ENCODE assay signal across 8 cellular contexts in genomic region chr17:44137891-44138709, GRCh38. TPM values are rescaled to one million over a fixed set of nuclear protein-coding genes. Genes with fewer than 3 reads are reported as not detected.
DNase-seq lines count a peak whose midpoint lies in the region; ATAC-seq and TF ChIP-seq lines count a peak whose summit lies in the region.

No MANE protein-coding gene starts in this region.

- H3K27ac ChIP-seq in right lobe of liver: no peak overlapping the region

- DNase-seq in GM06990 (ENCODE audit: extremely low read depth, insufficient read length) (peak; percentile 54), NCI-H226 (peak; percentile 100), right lobe of liver (peak in 1 of 3 donors; percentile 73)
- peak; percentile 84 for DNase-seq in activated CD4-positive, alpha-beta T cell treated with anti-CD3 and anti-CD28 coated beads, Interleukin-2, amount 10 ng/mL, durations not matched to agents 24 days and 14 days
- peak in 2 of 3 donors; percentile 26 to 52 for DNase-seq in stimulated activated CD4-positive, alpha-beta T cell treated with anti-CD3 and anti-CD28 coated beads, TNF-alpha, amount 100 ng/mL, for 1 hour (ENCODE audit: low read depth in 3 of 3, low spot score in 1 of 3)

- H3K36me3 ChIP-seq in GM06990 (ENCODE audit: control insufficient read depth, insufficient read depth, low read length) (no peaks in the 10 kb centered on the region), right lobe of liver (no peaks in the 10 kb centered on the region)

- H3K9me3 Mint-ChIP-seq in activated CD4-positive, alpha-beta T cell treated with anti-CD3 and anti-CD28 coated beads, Interleukin-2, amount 10 ng/mL, durations not matched to agents 24 days and 14 days: no peaks in the 10 kb centered on the region
- no peaks in the 10 kb centered on the region for H3K9me3 Mint-ChIP-seq in dendritic cell treated with granulocyte-macrophage colony-stimulating factor and Interleukin-4, amounts not matched to agents 40 ng/mL and 50 ng/mL, for 4 days

- H3K27me3 ChIP-seq in GM06990 (replicated peaks; ENCODE audit: control insufficient read depth, insufficient read depth, low read length) (no peaks in the 10 kb centered on the region), right lobe of liver (no peaks in the 10 kb centered on the region)

- peaks cover 0 to 10% (median 3%) of the 10 kb centered on the region in 4 donors for H3K4me1 ChIP-seq in right lobe of liver

- no peak overlapping the region for H3K4me3 ChIP-seq in GM06990 (replicated peaks; ENCODE audit: low read depth, low read length)
- H3K4me3 ChIP-seq in right lobe of liver: no peak overlapping the region

- H3K4me3 Mint-ChIP-seq in activated CD4-positive, alpha-beta T cell treated with anti-CD3 and anti-CD28 coated beads, Interleukin-2, amount 10 ng/mL, durations not matched to agents 24 days and 14 days: peak overlapping the region; percentile 67
- H3K4me3 Mint-ChIP-seq in dendritic cell treated with granulocyte-macrophage colony-stimulating factor and Interleukin-4, amounts not matched to agents 40 ng/mL and 50 ng/mL, for 4 days: no peak overlapping the region

- no peaks in the 10 kb centered on the region for H3K9me3 ChIP-seq in right lobe of liver

- peaks cover 2% of the 10 kb centered on the region for H3K36me3 Mint-ChIP-seq in activated CD4-positive, alpha-beta T cell treated with anti-CD3 and anti-CD28 coated beads, Interleukin-2, amount 10 ng/mL, durations not matched to agents 24 days and 14 days (ENCODE audit: low read depth)
- no peaks in the 10 kb centered on the region for H3K36me3 Mint-ChIP-seq in dendritic cell treated with granulocyte-macrophage colony-stimulating factor and Interleukin-4, amounts not matched to agents 40 ng/mL and 50 ng/mL, for 4 days (ENCODE audit: low read depth)

- no peak for TF ChIP-seq POLR2A in right lobe of liver (IDR thresholded peaks at IDR 0.05)

- WGBS in right lobe of liver (ENCODE audit: insufficient coverage, low coverage, low lambda C conversion rate, missing lambda C conversion rate): 13% methylated on average over 11 of the region's 20 CpGs

- peaks cover 23% of the 10 kb centered on the region for H3K4me1 Mint-ChIP-seq in activated CD4-positive, alpha-beta T cell treated with anti-CD3 and anti-CD28 coated beads, Interleukin-2, amount 10 ng/mL, durations not matched to agents 24 days and 14 days
- peaks cover 29% of the 10 kb centered on the region for H3K4me1 Mint-ChIP-seq in dendritic cell treated with granulocyte-macrophage colony-stimulating factor and Interleukin-4, amounts not matched to agents 40 ng/mL and 50 ng/mL, for 4 days (ENCODE audit: low read depth)

- no peaks in the 10 kb centered on the region for H3K27me3 Mint-ChIP-seq in activated CD4-positive, alpha-beta T cell treated with anti-CD3 and anti-CD28 coated beads, Interleukin-2, amount 10 ng/mL, durations not matched to agents 24 days and 14 days
- H3K27me3 Mint-ChIP-seq in dendritic cell treated with granulocyte-macrophage colony-stimulating factor and Interleukin-4, amounts not matched to agents 40 ng/mL and 50 ng/mL, for 4 days: peaks cover 3% of the 10 kb centered on the region

- ATAC-seq in right lobe of liver (peak in 3 of 4 donors; percentile 5 to 82 (median 5)), HG02642 (IDR thresholded peaks at IDR 0.05; ENCODE audit: poor library complexity, unreplicated experiment) (no peak), GM19023 (IDR thresholded peaks at IDR 0.05; ENCODE audit: unreplicated experiment) (no peak)

- intact Hi-C loops in activated CD4-positive, alpha-beta T cell treated with anti-CD3 and anti-CD28 coated beads, Interleukin-2, amount 10 ng/mL, durations not matched to agents 24 days and 14 days (cut with micrococcal nuclease): loop anchor here (2.0 kb wide), 1 partner anchor 51 kb away; no protein-coding TSS in a partner anchor
- intact Hi-C loops in dendritic cell treated with granulocyte-macrophage colony-stimulating factor and Interleukin-4, amounts not matched to agents 40 ng/mL and 50 ng/mL, for 4 days (cut with micrococcal nuclease): no loop called here
- intact Hi-C loops in right lobe of liver (cut with DNase I): loop anchor here in 1 of 2 donors (10.0 kb wide), 1 partner anchor 57 kb away; the partner anchor contains the start of gene ATXN7L3

- H3K27ac Mint-ChIP-seq in activated CD4-positive, alpha-beta T cell treated with anti-CD3 and anti-CD28 coated beads, Interleukin-2, amount 10 ng/mL, durations not matched to agents 24 days and 14 days: peak overlapping the region; percentile 92
- H3K27ac Mint-ChIP-seq in dendritic cell treated with granulocyte-macrophage colony-stimulating factor and Interleukin-4, amounts not matched to agents 40 ng/mL and 50 ng/mL, for 4 days: peak overlapping the region; percentile 56

- no peak for TF ChIP-seq CTCF in GM06990 (IDR thresholded peaks at IDR 0.05; ENCODE audit: insufficient read depth, low read length, poor library complexity, severe bottlenecking)
- no peak for TF ChIP-seq CTCF in right lobe of liver (IDR thresholded peaks at IDR 0.05)

RNA-seq across cellular contexts. Expression of gene HROB, which starts 3.6 kb away (rescaled TPM):
- total RNA-seq in activated CD4-positive, alpha-beta T cell treated with anti-CD3 and anti-CD28 coated beads, Interleukin-2, amount 10 ng/mL, durations not matched to agents 24 days and 14 days: 23.8 and 24.5 TPM in 2 replicates
- total RNA-seq in right lobe of liver: 1 to 10 TPM in 1 of 6 experiments, under 1 TPM in 5; 0.20 to 1.1 (median 0.40) TPM

RNA-seq across cellular contexts. Expression of gene HDAC5, which starts 14.7 kb away (rescaled TPM):
- 16.1 and 17.7 TPM in 2 replicates for total RNA-seq in activated CD4-positive, alpha-beta T cell treated with anti-CD3 and anti-CD28 coated beads, Interleukin-2, amount 10 ng/mL, durations not matched to agents 24 days and 14 days
- 10 to 100 TPM; 12.0 to 26.4 (median 15.5) TPM for total RNA-seq in right lobe of liver

RNA-seq across cellular contexts. Expression of gene ASB16, which starts 32.4 kb away (rescaled TPM):
- 0.09 and 0.78 TPM in 2 replicates for total RNA-seq in activated CD4-positive, alpha-beta T cell treated with anti-CD3 and anti-CD28 coated beads, Interleukin-2, amount 10 ng/mL, durations not matched to agents 24 days and 14 days
- total RNA-seq in right lobe of liver: 1 to 10 TPM in 1 of 6 experiments, not detected in 5; 1.5 TPM

RNA-seq across cellular contexts. Expression of gene TMUB2, which starts 48.7 kb away (rescaled TPM):
- total RNA-seq in activated CD4-positive, alpha-beta T cell treated with anti-CD3 and anti-CD28 coated beads, Interleukin-2, amount 10 ng/mL, durations not matched to agents 24 days and 14 days: 16.1 and 19.0 TPM in 2 replicates
- total RNA-seq in right lobe of liver: 10 to 100 TPM; 13.8 to 18.0 (median 15.7) TPM

Comparison
In these comparisons a context has a peak if more than half of its experiments do, and no peak if none do; other contexts are left out.
1. ATAC-seq: peak in right lobe of liver (3 of 4); none in HG02642 (single experiment) and GM19023 (single experiment).
2. RNA of gene HROB, which starts 3.6 kb away (total RNA-seq): 23.8 to 24.5 TPM in activated CD4-positive, alpha-beta T cell treated with anti-CD3 and anti-CD28 coated beads, Interleukin-2, amount 10 ng/mL, durations not matched to agents 24 days and 14 days; 0.20 to 1.1 TPM in right lobe of liver; every median in the first group is over 10 times any median in the second.